In the genomic region with DNA sequence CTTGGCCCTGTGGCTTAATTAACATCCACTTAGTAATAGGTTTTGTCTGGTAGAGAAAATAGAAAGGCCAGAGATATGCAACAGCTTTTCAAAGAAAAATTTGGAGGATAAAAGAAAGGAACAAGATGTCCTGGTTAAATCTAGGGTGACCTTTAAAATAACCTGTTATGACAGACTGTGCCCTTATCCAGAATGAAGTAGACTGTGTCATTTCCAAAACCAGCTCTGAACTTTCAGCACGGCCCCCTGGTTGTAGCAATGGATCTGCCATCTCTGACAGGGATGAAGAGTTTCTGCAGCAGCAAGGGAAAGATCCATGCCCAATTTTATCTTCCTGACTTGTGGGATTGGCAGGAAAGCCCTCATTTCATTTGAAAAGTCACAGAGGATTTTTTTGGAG, we compare ENCODE assay signal across 37 cellular contexts. TPM values are rescaled to one million over a fixed set of nuclear protein-coding genes. Genes with fewer than 3 reads are reported as not detected.
"Had no signal": no experiment of that assay in that cellular context is flagged by ENCODE, and none has a peak within 500 bp of the region (broad histone marks: within the 10 kb centered on the region; RNA-seq: fewer than 3 reads in every experiment).

No MANE protein-coding gene starts in this region.

- DNase-seq: activated effector memory CD4-positive, alpha-beta T cell treated with anti-CD3 and anti-CD28 coated beads, Interleukin-2, amount 50 U/mL, for 16 hours; activated effector memory CD4-positive, alpha-beta T cell treated with Interleukin-2 at 50 U/mL for 16 hours; activated gamma-delta T cell; activated gamma-delta T cell treated with Interleukin-2 at 50 U/mL for 16 hours; activated naive CD4-positive, alpha-beta T cell; activated naive CD4-positive, alpha-beta T cell treated with anti-CD3 and anti-CD28 coated beads for 36 hours; activated naive CD4-positive, alpha-beta T cell treated with anti-CD3 and anti-CD28 coated beads, Interleukin-2, amount 10 ng/mL, durations not matched to agents 7 days and 5 days; activated naive CD4-positive, alpha-beta T cell treated with anti-CD3 and anti-CD28 coated beads, Interleukin-2, amount 50 U/mL, for 16 hours; activated naive CD4-positive, alpha-beta T cell treated with Interleukin-2 at 50 U/mL for 16 hours; activated naive CD8-positive, alpha-beta T cell treated with anti-CD3 and anti-CD28 coated beads for 36 hours; activated naive CD8-positive, alpha-beta T cell treated with anti-CD3 and anti-CD28 coated beads, Interleukin-2, amount 10 ng/mL, durations not matched to agents 7 days and 5 days; activated naive CD8-positive, alpha-beta T cell treated with anti-CD3 and anti-CD28 coated beads, Interleukin-2, amount 50 U/mL, for 24 hours; activated T-cell treated with anti-CD3 and anti-CD28 coated beads, Interleukin-2, amount 50 U/mL, for 24 hours; activated T-cell treated with anti-CD3 and anti-CD28 coated beads, Interleukin-2, amount 50 U/mL, for 4 hours; activated T-cell treated with anti-CD3 and anti-CD28 coated beads, Interleukin-2, amount 50 U/mL, for 48 hours; activated T-cell treated with anti-CD3 and anti-CD28 coated beads, Interleukin-2, amount 50 U/mL, for 72 hours; adrenal gland; amniotic stem cell; amygdala; anterior cingulate cortex; aorta; body of pancreas; brain microvascular endothelial cell; caudate nucleus; central memory CD4-positive, alpha-beta T cell; cerebellar nuclear complex had no signal

- H3K4me1 ChIP-seq: adrenal gland, ascending aorta, breast epithelium had no signal

- H3K4me3 ChIP-seq: adrenal gland, ascending aorta, body of pancreas, breast epithelium, cardiac muscle cell had no signal

- H3K27me3 ChIP-seq: adrenal gland, ascending aorta, body of pancreas, brain microvascular endothelial cell, breast epithelium, cardiac muscle cell had no signal

- H3K27ac ChIP-seq: adrenal gland, ascending aorta, body of pancreas, brain microvascular endothelial cell, breast epithelium, cardiac muscle cell had no signal

- H3K9me3 ChIP-seq: adrenal gland, ascending aorta, body of pancreas had no signal

- H3K36me3 ChIP-seq: adrenal gland, ascending aorta, brain microvascular endothelial cell, breast epithelium, cardiac muscle cell had no signal

RNA-seq across cellular contexts. Expression of a gene that starts 5.1 kb away (rescaled TPM):
- total RNA-seq: activated naive CD4-positive, alpha-beta T cell treated with anti-CD3 and anti-CD28 coated beads for 36 hours; activated naive CD4-positive, alpha-beta T cell treated with anti-CD3 and anti-CD28 coated beads, Interleukin-2, amount 50 U/mL, for 72 hours; activated naive CD8-positive, alpha-beta T cell treated with anti-CD3 and anti-CD28 coated beads for 36 hours; activated naive CD8-positive, alpha-beta T cell treated with anti-CD3 and anti-CD28 coated beads, Interleukin-2, amount 10 ng/mL, durations not matched to agents 7 days and 5 days; activated T-cell treated with anti-CD3 and anti-CD28 coated beads, Interleukin-2, amount 50 U/mL, for 4 hours; activated T-cell treated with anti-CD3 and anti-CD28 coated beads, Interleukin-2, amount 50 U/mL, for 72 hours; activated T-helper 1 cell treated with anti-CD3 and anti-CD28 coated beads, Interleukin-12 subunit alpha, Interleukin-12 subunit beta, Interleukin-2, Interleukin-4 antibody, amounts not matched to agents 30 ng/mL and 10 ng/mL and 1 ng/mL, durations not matched to agents 14 hours and 24 hours and 36 hours; activated T-helper 17 cell treated with anti-CD3 and anti-CD28 coated beads, Interleukin-2, amount 50 U/mL, for 72 hours; activated T-helper 2 cell treated with anti-CD3 and anti-CD28 coated beads, Interferon-gamma antibody, Interleukin-2, Interleukin-4, amounts not matched to agents 10 μg/mL and 5 μg/mL and 100 μg/mL, durations not matched to agents 14 hours and 24 hours and 36 hours; adrenal gland; aorta; ascending aorta; bronchial epithelial cell; cardiac muscle cell; cardiac septum; cerebellum; chondrocyte had no signal
